In genomic region chr1:96966536-96967138, GRCh38 we compare ENCODE assay signal across 1 cellular context.
TF ChIP-seq lines count a peak whose summit lies in the region.

No MANE protein-coding gene starts in this region.

TF ChIP-seq in SK-N-SH, 30 proteins besides CTCF, POLR2A, EP300 and RAD21 (continued from another document):
- TF ChIP-seq, protein P1, sequence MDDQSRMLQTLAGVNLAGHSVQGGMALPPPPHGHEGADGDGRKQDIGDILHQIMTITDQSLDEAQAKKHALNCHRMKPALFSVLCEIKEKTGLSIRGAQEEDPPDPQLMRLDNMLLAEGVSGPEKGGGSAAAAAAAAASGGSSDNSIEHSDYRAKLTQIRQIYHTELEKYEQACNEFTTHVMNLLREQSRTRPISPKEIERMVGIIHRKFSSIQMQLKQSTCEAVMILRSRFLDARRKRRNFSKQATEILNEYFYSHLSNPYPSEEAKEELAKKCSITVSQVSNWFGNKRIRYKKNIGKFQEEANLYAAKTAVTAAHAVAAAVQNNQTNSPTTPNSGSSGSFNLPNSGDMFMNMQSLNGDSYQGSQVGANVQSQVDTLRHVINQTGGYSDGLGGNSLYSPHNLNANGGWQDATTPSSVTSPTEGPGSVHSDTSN (IDR thresholded peaks at IDR 0.05): no peak
- peak; percentile 13 for TF ChIP-seq CHD2 (IDR thresholded peaks at IDR 0.05; ENCODE audit: low read length, partially characterized antibody)
